8 cellular contexts compared by ENCODE assay signal in genomic region chrX:130916636-130917422, GRCh38. TPM values are rescaled to one million over a fixed set of nuclear protein-coding genes. Genes with fewer than 3 reads are reported as not detected.
DNase-seq lines count a peak whose midpoint lies in the region; ATAC-seq, FAIRE-seq and TF ChIP-seq lines count a peak whose summit lies in the region.

No MANE protein-coding gene starts in this region.

- no peak overlapping the region for H3K4me3 ChIP-seq in Jurkat, Clone E6-1 (ENCODE audit: low read length)

- DNase-seq in AG08396 (ENCODE audit: low spot score): peak; percentile 64
- peak; percentile 35 for DNase-seq in Jurkat, Clone E6-1 (ENCODE audit: low read depth, low spot score)
- peak; percentile 8 for DNase-seq in SHP77 treated with DMSO at 0.1 percent for 48 hours (lab: John Stamatoyannopoulos, UW)
- DNase-seq in astrocyte of the hippocampus (ENCODE audit: low read depth, low spot score): peak; percentile 64
- DNase-seq in stimulated activated CD4-positive, alpha-beta T cell treated with anti-CD3 and anti-CD28 coated beads, Interleukin-2, amount 100 ng/mL, for 48 hours: peak; percentile 25 to 37

- FAIRE-seq in islet of Langerhans (lab: Jason Lieb, UNC): peak; percentile 69

- no peak for ATAC-seq in HG02973 (IDR thresholded peaks at IDR 0.05; ENCODE audit: unreplicated experiment)

- peak; percentile 53 for TF ChIP-seq CTCF in GM12874 (IDR thresholded peaks at IDR 0.05; ENCODE audit: insufficient read depth, low read depth, low read length)

RNA-seq across cellular contexts. Expression of gene ENOX2, which starts 13.8 kb away (rescaled TPM):
- polyA plus RNA-seq in Jurkat, Clone E6-1 (2012; ENCODE audit: insufficient read depth, insufficient read length): 12.6 TPM

Comparison
In these comparisons a context has a peak if more than half of its experiments do, and no peak if none do; other contexts are left out.
1. DNase-seq: peak in every context shown above with its lines; median percentile 64 in AG08396; 64 in astrocyte of the hippocampus; 35 in Jurkat, Clone E6-1; 31 in stimulated activated CD4-positive, alpha-beta T cell treated with anti-CD3 and anti-CD28 coated beads, Interleukin-2, amount 100 ng/mL, for 48 hours; 8 in SHP77 treated with DMSO at 0.1 percent for 48 hours.